ENCODE assay signal across 13 cellular contexts in the genomic region with DNA sequence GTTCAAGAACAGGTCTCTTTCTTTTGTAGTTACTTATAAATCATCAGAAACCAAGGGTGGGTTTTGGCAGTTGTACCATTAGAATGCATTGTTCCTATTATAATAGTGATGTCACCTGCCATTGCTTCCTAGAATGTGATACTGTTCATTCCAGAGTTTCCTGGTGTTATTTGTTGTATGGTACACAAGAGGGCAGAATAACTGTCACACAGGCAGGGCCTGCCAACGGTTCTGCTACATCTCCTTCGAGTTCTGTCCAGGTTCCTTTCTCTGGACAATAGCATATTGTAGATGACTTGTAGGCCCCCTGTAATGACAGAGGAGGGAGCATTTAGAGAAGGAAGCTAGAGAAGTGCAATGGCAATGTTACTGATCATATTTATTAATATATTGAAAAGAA.
DNase-seq lines count a peak whose midpoint lies in the region; ATAC-seq, FAIRE-seq and TF ChIP-seq lines count a peak whose summit lies in the region.
"Had no signal": no experiment of that assay in that cellular context is flagged by ENCODE, and none has a peak within 500 bp of the region (broad histone marks: within the 10 kb centered on the region; RNA-seq: fewer than 3 reads in every experiment).

No MANE protein-coding gene starts in this region.

- H3K27me3 ChIP-seq in GM23248 (replicated peaks; ENCODE audit: insufficient read depth) = peaks cover 11% of the 10 kb centered on the region; the same call in 1 of the 2 replicates
- no peaks in the 10 kb centered on the region for H3K27me3 ChIP-seq in SK-N-SH (ENCODE audit: insufficient read depth)
- no peaks in the 10 kb centered on the region for H3K27me3 ChIP-seq in kidney epithelial cell (ENCODE audit: control insufficient read depth, insufficient read depth, low read length)
- no peaks in the 10 kb centered on the region for H3K27me3 ChIP-seq in upper lobe of left lung

- H3K4me3 Mint-ChIP-seq in natural killer cell = no peak overlapping the region
- H3K4me3 Mint-ChIP-seq: CD4-positive, CD25-positive, alpha-beta regulatory T cell had no signal

- H3F3A ChIP-seq in GM23248 (ENCODE audit: insufficient read depth) (no peaks in the 10 kb centered on the region), SK-N-SH (replicated peaks; ENCODE audit: insufficient read depth) (no peaks in the 10 kb centered on the region)

- TF ChIP-seq POLR2A in A549 (IDR thresholded peaks at IDR 0.05; ENCODE audit: low read length) (no peak), upper lobe of left lung (IDR thresholded peaks at IDR 0.05) (no peak)

- POLR2A ChIA-PET in A549 (lab: Yijun Ruan, JAX) = no interaction called here
- POLR2A ChIA-PET in SK-N-SH (lab: Yijun Ruan, JAX) = no interaction called here

- H3K4me3 ChIP-seq in A549 = no peak overlapping the region
- no peak overlapping the region for H3K4me3 ChIP-seq in GM23248
- no peak overlapping the region for H3K4me3 ChIP-seq in SK-N-SH (ENCODE audit: low read depth in 2 of 2, low read length in 1 of 2)
- H3K4me3 ChIP-seq in kidney epithelial cell (ENCODE audit: low read depth, low read length) = no peak overlapping the region
- H3K4me3 ChIP-seq in upper lobe of left lung = no peak overlapping the region
- H3K4me3 ChIP-seq: left ventricle myocardium inferior had no signal

- intact Hi-C loops in natural killer cell (cut with micrococcal nuclease) = no loop called here

- H3K9me2 ChIP-seq in GM23248 (ENCODE audit: insufficient read depth) (no peaks in the 10 kb centered on the region), SK-N-SH (no peaks in the 10 kb centered on the region)

- peak in 1 of 2 experiments; percentile 17 for DNase-seq in A549 (ENCODE audit: low read depth in 1 of 2, low spot score in 1 of 2)
- peak; percentile 19 for DNase-seq in GM23248
- DNase-seq in SK-N-SH = peak; percentile 5
- DNase-seq in kidney epithelial cell (ENCODE audit: low read depth) = no peak
- DNase-seq in upper lobe of left lung = no peak
- DNase-seq in natural killer cell = no peak
- DNase-seq: amniotic stem cell; CD4-positive, CD25-positive, alpha-beta regulatory T cell; left ventricle myocardium inferior had no signal

- no peak for TF ChIP-seq RAD21 in A549 (conservative IDR thresholded peaks at IDR 0.05 in 1 of 2, IDR thresholded peaks at IDR 0.05 in 1 of 2)
- TF ChIP-seq RAD21 in SK-N-SH (IDR thresholded peaks at IDR 0.05; ENCODE audit: low read length) = no peak; the same call in 1 of the 2 replicates

- TF ChIP-seq EP300 in A549 (IDR thresholded peaks at IDR 0.05) = no peak
- no peak for TF ChIP-seq EP300 in SK-N-SH (IDR thresholded peaks at IDR 0.05; ENCODE audit: borderline replicate concordance in 1 of 2, low read depth in 1 of 2, low read length in 1 of 2)
- TF ChIP-seq EP300 in upper lobe of left lung (IDR thresholded peaks at IDR 0.05) = no peak

- H3K27ac ChIP-seq in A549 (no peak overlapping the region), GM23248 (no peak overlapping the region), SK-N-SH (ENCODE audit: low read depth in 2 of 2, low read length in 1 of 2) (no peak overlapping the region), upper lobe of left lung (no peak overlapping the region)
- H3K27ac ChIP-seq: left ventricle myocardium inferior had no signal

- no peaks in the 10 kb centered on the region for H3K36me3 Mint-ChIP-seq in natural killer cell
- H3K36me3 Mint-ChIP-seq: CD4-positive, CD25-positive, alpha-beta regulatory T cell had no signal

- H3K9ac ChIP-seq in GM23248 = no peak overlapping the region
- no peak overlapping the region for H3K9ac ChIP-seq in SK-N-SH

- FAIRE-seq in A549 (lab: Jason Lieb, UNC) = no peak
- FAIRE-seq: GM18507 had no signal

- H4K20me1 ChIP-seq in GM23248 (ENCODE audit: insufficient read depth) = no peaks in the 10 kb centered on the region
- no peaks in the 10 kb centered on the region for H4K20me1 ChIP-seq in SK-N-SH (ENCODE audit: insufficient read depth)

- H3K27me3 Mint-ChIP-seq in natural killer cell (ENCODE audit: low read depth in 2 of 2) = peaks cover 5 to 10% of the 10 kb centered on the region in 2 donors

- ATAC-seq in A549 (peak; percentile 53 to 59; a peak in 3 of 6 replicates), upper lobe of left lung (ENCODE audit: low FRiP score in 2 of 2) (no peak), GM18870 (IDR thresholded peaks at IDR 0.05; ENCODE audit: unreplicated experiment) (no peak), HG03196 (IDR thresholded peaks at IDR 0.05; ENCODE audit: unreplicated experiment) (no peak), natural killer cell (no peak)
- ATAC-seq: sciatic nerve had no signal

- TF ChIP-seq CTCF in A549 (IDR thresholded peaks at IDR 0.05) (no peak), SK-N-SH (IDR thresholded peaks at IDR 0.05) (peak; percentile 25; the same call in 1 of the 2 replicates), kidney epithelial cell (IDR thresholded peaks at IDR 0.05; ENCODE audit: insufficient read depth, low read length, poor library complexity, severe bottlenecking) (peak; percentile 25), upper lobe of left lung (IDR thresholded peaks at IDR 0.05) (no peak), natural killer cell (IDR thresholded peaks at IDR 0.05) (no peak)

- CTCF ChIA-PET in A549 (lab: Yijun Ruan, JAX) = interaction anchor here (1.6 kb wide), 1 partner anchor 12 kb away, joined by 3 read pairs; no protein-coding TSS in a partner anchor
- CTCF ChIA-PET in SK-N-SH (lab: Yijun Ruan, JAX) = interaction anchor here (0.9 to 1.6 kb wide), 5 partner anchors 8 to 23 kb away, joined by 3 to 5 read pairs (median 4); no protein-coding TSS in a partner anchor

- H3K4me1 Mint-ChIP-seq in natural killer cell = no peaks in the 10 kb centered on the region
- H3K4me1 Mint-ChIP-seq: CD4-positive, CD25-positive, alpha-beta regulatory T cell had no signal

- H3K27ac Mint-ChIP-seq in natural killer cell = no peak overlapping the region
- H3K27ac Mint-ChIP-seq: CD4-positive, CD25-positive, alpha-beta regulatory T cell had no signal

- H3K36me3 ChIP-seq in GM23248 (ENCODE audit: low read depth) (no peaks in the 10 kb centered on the region), SK-N-SH (replicated peaks in 1 of 2; ENCODE audit: control insufficient read depth in 1 of 2, insufficient read depth in 2 of 2, low read length in 1 of 2) (no peaks in the 10 kb centered on the region), kidney epithelial cell (ENCODE audit: control insufficient read depth, insufficient read depth, low read length) (peaks cover 1% of the 10 kb centered on the region), upper lobe of left lung (no peaks in the 10 kb centered on the region)
- H3K36me3 ChIP-seq: left ventricle myocardium inferior had no signal

- H3K79me2 ChIP-seq in GM23248 (ENCODE audit: insufficient read depth) (no peaks in the 10 kb centered on the region), SK-N-SH (ENCODE audit: insufficient read depth) (no peaks in the 10 kb centered on the region)

- H3K4me1 ChIP-seq in A549 = no peaks in the 10 kb centered on the region
- no peaks in the 10 kb centered on the region for H3K4me1 ChIP-seq in GM23248 (ENCODE audit: insufficient read depth)
- no peaks in the 10 kb centered on the region for H3K4me1 ChIP-seq in SK-N-SH (ENCODE audit: control insufficient read depth in 1 of 2, insufficient read depth in 2 of 2, low read depth in 1 of 2, low read length in 1 of 2)
- no peaks in the 10 kb centered on the region for H3K4me1 ChIP-seq in upper lobe of left lung
- H3K4me1 ChIP-seq: left ventricle myocardium inferior had no signal

- in situ Hi-C loops in GM23248 (cut with MboI) = no loop called here

- H2AFZ ChIP-seq in GM23248 = no peak overlapping the region
- no peak overlapping the region for H2AFZ ChIP-seq in SK-N-SH (ENCODE audit: low read depth)

- 5% methylated on average over 2 of the region's 2 CpGs for WGBS in A549 (ENCODE audit: missing lambda C conversion rate)
- WGBS in GM23248 (ENCODE audit: low coverage in 1 of 2, low lambda C conversion rate in 2 of 2, missing lambda C conversion rate in 2 of 2), 2 experiments = 4 to 16% methylated on average over 2 of the region's 2 CpGs
- WGBS in SK-N-SH (ENCODE audit: low lambda C conversion rate) = 0% methylated on average over 2 of the region's 2 CpGs
- 35 to 38% methylated on average over 2 of the region's 2 CpGs for WGBS in upper lobe of left lung, 2 donors

- no peaks in the 10 kb centered on the region for H3K9me3 ChIP-seq in A549
- no peaks in the 10 kb centered on the region for H3K9me3 ChIP-seq in GM23248 (ENCODE audit: low read depth)
- no peaks in the 10 kb centered on the region for H3K9me3 ChIP-seq in SK-N-SH
- no peaks in the 10 kb centered on the region for H3K9me3 ChIP-seq in upper lobe of left lung
- H3K9me3 ChIP-seq: left ventricle myocardium inferior had no signal

- H3K4me2 ChIP-seq in A549 = no peak overlapping the region
- no peak overlapping the region for H3K4me2 ChIP-seq in GM23248 (ENCODE audit: unreplicated experiment)
- H3K4me2 ChIP-seq in SK-N-SH = no peak overlapping the region

- no peaks in the 10 kb centered on the region for H3K9me3 Mint-ChIP-seq in natural killer cell
- H3K9me3 Mint-ChIP-seq: CD4-positive, CD25-positive, alpha-beta regulatory T cell had no signal

TF ChIP-seq in A549, 52 proteins besides CTCF, POLR2A, EP300 and RAD21 (continues in another document):
- TF ChIP-seq JUN (IDR thresholded peaks at IDR 0.05) (no peak), ZNF302 (CRISPR knock-in tag; IDR thresholded peaks at IDR 0.05) (no peak)
- TF ChIP-seq, protein P1, sequence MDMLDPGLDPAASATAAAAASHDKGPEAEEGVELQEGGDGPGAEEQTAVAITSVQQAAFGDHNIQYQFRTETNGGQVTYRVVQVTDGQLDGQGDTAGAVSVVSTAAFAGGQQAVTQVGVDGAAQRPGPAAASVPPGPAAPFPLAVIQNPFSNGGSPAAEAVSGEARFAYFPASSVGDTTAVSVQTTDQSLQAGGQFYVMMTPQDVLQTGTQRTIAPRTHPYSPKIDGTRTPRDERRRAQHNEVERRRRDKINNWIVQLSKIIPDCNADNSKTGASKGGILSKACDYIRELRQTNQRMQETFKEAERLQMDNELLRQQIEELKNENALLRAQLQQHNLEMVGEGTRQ (IDR thresholded peaks at IDR 0.05) = no peak

TF ChIP-seq in SK-N-SH, 30 proteins besides CTCF, POLR2A, EP300 and RAD21 (continues in another document):
- TF ChIP-seq EZH2phosphoT487 (IDR thresholded peaks at IDR 0.05; ENCODE audit: borderline replicate concordance, low read depth) = no peak
- TF ChIP-seq, protein P2, sequence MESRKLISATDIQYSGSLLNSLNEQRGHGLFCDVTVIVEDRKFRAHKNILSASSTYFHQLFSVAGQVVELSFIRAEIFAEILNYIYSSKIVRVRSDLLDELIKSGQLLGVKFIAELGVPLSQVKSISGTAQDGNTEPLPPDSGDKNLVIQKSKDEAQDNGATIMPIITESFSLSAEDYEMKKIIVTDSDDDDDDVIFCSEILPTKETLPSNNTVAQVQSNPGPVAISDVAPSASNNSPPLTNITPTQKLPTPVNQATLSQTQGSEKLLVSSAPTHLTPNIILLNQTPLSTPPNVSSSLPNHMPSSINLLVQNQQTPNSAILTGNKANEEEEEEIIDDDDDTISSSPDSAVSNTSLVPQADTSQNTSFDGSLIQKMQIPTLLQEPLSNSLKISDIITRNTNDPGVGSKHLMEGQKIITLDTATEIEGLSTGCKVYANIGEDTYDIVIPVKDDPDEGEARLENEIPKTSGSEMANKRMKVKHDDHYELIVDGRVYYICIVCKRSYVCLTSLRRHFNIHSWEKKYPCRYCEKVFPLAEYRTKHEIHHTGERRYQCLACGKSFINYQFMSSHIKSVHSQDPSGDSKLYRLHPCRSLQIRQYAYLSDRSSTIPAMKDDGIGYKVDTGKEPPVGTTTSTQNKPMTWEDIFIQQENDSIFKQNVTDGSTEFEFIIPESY (IDR thresholded peaks at IDR 0.05; ENCODE audit: borderline replicate concordance, low read depth) = no peak

Comparison
In these comparisons a context has a peak if more than half of its experiments do, and no peak if none do; other contexts are left out.
1. ATAC-seq: peak in A549 (2 of 2); none in upper lobe of left lung (0 of 2), GM18870 (single experiment), HG03196 (single experiment) and natural killer cell (0 of 3).
2. DNase-seq: peak in GM23248 (single experiment) and SK-N-SH (single experiment); none in kidney epithelial cell (single experiment), upper lobe of left lung (0 of 2) and natural killer cell (single experiment).
3. CTCF ChIP-seq: peak in SK-N-SH (single experiment) and kidney epithelial cell (single experiment); none in A549 (single experiment), upper lobe of left lung (0 of 6) and natural killer cell (single experiment).